In the genomic region with DNA sequence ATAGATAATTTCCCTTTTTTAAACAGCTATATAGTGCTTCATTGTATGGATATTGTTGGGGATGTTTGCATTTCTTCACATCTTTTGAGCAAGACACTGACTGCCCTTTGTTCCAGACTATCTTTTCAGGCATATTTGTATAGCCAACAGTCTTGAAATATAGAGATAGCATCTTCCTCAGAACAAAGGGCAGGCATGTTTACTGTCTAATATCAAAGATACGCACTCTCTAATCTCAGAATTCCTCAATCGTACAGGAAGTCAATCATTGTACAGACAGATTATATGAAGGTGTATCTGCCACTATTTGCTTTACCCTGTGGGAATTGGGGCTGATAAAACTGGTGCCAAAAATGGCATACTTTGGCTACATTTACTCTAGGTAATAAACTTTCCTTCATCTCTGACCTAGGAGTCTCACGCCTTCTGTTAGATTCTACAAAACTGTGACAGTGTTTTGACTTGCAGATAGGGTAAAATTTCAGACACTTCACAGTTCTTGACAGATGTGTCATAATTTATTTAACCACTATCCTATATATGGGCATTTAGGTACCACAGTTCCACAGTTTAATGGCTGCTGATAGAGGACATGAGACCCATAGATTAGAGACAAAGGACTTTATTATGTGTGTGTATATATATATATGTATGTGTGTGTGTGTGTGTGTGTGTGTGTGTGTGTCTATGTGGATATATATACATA, we compare ENCODE assay signal across 32 cellular contexts.
"Had no signal": no experiment of that assay in that cellular context is flagged by ENCODE, and none has a peak within 500 bp of the region (broad histone marks: within the 10 kb centered on the region; RNA-seq: fewer than 3 reads in every experiment).

No MANE protein-coding gene starts in this region.

- H3K36me3 Mint-ChIP-seq: naive thymus-derived CD8-positive, alpha-beta T cell; natural killer cell treated with Interleukin-12 subunit alpha and Interleukin-12 subunit beta and Interleukin-15 and Interleukin-18, amount 100 ng/mL, for 72 hours; neural progenitor cell; stimulated activated memory B cell treated with anti-CD40 and anti-IgM and Interleukin-4, amounts not matched to agents 10 μg/mL and 1 μg/mL and 100 μg/mL, for 72 hours; type B pancreatic cell had no signal

- H3K4me1 ChIP-seq: neural progenitor cell, parathyroid adenoma, psoas muscle, spleen, suprapubic skin, testis, tibial artery, transverse colon, upper lobe of right lung, uterus had no signal

- H3K9ac ChIP-seq: neural progenitor cell, parathyroid adenoma had no signal

- DNase-seq: naive thymus-derived CD8-positive, alpha-beta T cell; nephron progenitor cell; occipital lobe; ovary; posterior cingulate gyrus; psoas muscle; right cardiac atrium; spleen; stimulated activated CD4-positive, alpha-beta T cell treated with anti-CD3 and anti-CD28 coated beads, Interleukin-12 subunit alpha, Interleukin-12 subunit beta, amount 100 ng/mL, for 4 hours; stimulated activated CD4-positive, alpha-beta T cell treated with anti-CD3 and anti-CD28 coated beads, Interleukin-1b, Interleukin-23, amount 100 ng/mL, for 48 hours; stimulated activated CD4-positive, alpha-beta T cell treated with anti-CD3 and anti-CD28 coated beads, Interleukin-4, amount 100 ng/mL, for 1 hour; stimulated activated CD4-positive, alpha-beta T cell treated with anti-CD3 and anti-CD28 coated beads, Interleukin-4, amount 100 ng/mL, for 4 hours; stimulated activated CD8-positive, alpha-beta memory T cell treated with anti-CD3 and anti-CD28 coated beads, Interleukin-4, amount 100 ng/mL, for 48 hours; stimulated activated naive CD4-positive, alpha-beta T cell; stimulated activated naive CD8-positive, alpha-beta T cell treated with anti-CD3 and anti-CD28 coated beads, Interleukin-15, amount 100 ng/mL, for 72 hours; stimulated activated naive CD8-positive, alpha-beta T cell treated with anti-CD3 and anti-CD28 coated beads, Interleukin-15, Interleukin-2, amounts not matched to agents 100 U/mL and 50 U/mL, for 24 hours; substantia nigra; testis; tibial artery; transverse colon; upper lobe of right lung; uterus had no signal

- H3K9me3 Mint-ChIP-seq: nephron progenitor cell; neural progenitor cell; stimulated activated memory B cell treated with anti-CD40 and anti-IgM and Interleukin-4, amounts not matched to agents 10 μg/mL and 1 μg/mL and 100 μg/mL, for 72 hours; stimulated activated naive CD8-positive, alpha-beta T cell treated with anti-CD3 and anti-CD28 coated beads, Interleukin-15, amount 100 ng/mL, for 72 hours; type B pancreatic cell had no signal

- H3K27ac Mint-ChIP-seq: naive thymus-derived CD8-positive, alpha-beta T cell; natural killer cell treated with Interleukin-12 subunit alpha and Interleukin-12 subunit beta and Interleukin-15 and Interleukin-18, amount 100 ng/mL, for 72 hours; nephron progenitor cell; neural progenitor cell; progenitor cell of endocrine pancreas; stimulated activated memory B cell treated with anti-CD40 and anti-IgM and Interleukin-4, amounts not matched to agents 10 μg/mL and 1 μg/mL and 100 μg/mL, for 72 hours; stimulated activated naive CD8-positive, alpha-beta T cell treated with anti-CD3 and anti-CD28 coated beads, Interleukin-15, amount 100 ng/mL, for 72 hours; type B pancreatic cell had no signal

- H3K27ac ChIP-seq: neural progenitor cell, ovary, parathyroid adenoma, psoas muscle, skin epidermis, spleen, suprapubic skin, testis, tibial artery, transverse colon, upper lobe of right lung, uterus had no signal

- H3K4me2 ChIP-seq: neural progenitor cell, smooth muscle cell had no signal

- H3K4me3 ChIP-seq: neural progenitor cell, ovary, psoas muscle, skin epidermis, smooth muscle cell, spleen, suprapubic skin, testis, tibial artery, transverse colon, upper lobe of right lung, uterus had no signal

- H3K79me2 ChIP-seq: parathyroid adenoma had no signal

- H3K9me3 ChIP-seq: ovary, psoas muscle, suprapubic skin, testis, tibial artery, transverse colon, upper lobe of right lung, uterus had no signal

- H2AFZ ChIP-seq: neural progenitor cell, parathyroid adenoma had no signal

- H3K27me3 ChIP-seq: neural progenitor cell, ovary, spleen, suprapubic skin, testis, tibial artery, transverse colon, upper lobe of right lung, uterus had no signal

- H3K4me1 Mint-ChIP-seq: naive thymus-derived CD8-positive, alpha-beta T cell; nephron progenitor cell; neural progenitor cell; stimulated activated memory B cell treated with anti-CD40 and anti-IgM and Interleukin-4, amounts not matched to agents 10 μg/mL and 1 μg/mL and 100 μg/mL, for 72 hours; stimulated activated naive CD8-positive, alpha-beta T cell treated with anti-CD3 and anti-CD28 coated beads, Interleukin-15, amount 100 ng/mL, for 72 hours had no signal

- H3K27me3 Mint-ChIP-seq: natural killer cell treated with Interleukin-12 subunit alpha and Interleukin-12 subunit beta and Interleukin-15 and Interleukin-18, amount 100 ng/mL, for 72 hours; progenitor cell of endocrine pancreas; stimulated activated memory B cell treated with anti-CD40 and anti-IgM and Interleukin-4, amounts not matched to agents 10 μg/mL and 1 μg/mL and 100 μg/mL, for 72 hours; stimulated activated naive CD8-positive, alpha-beta T cell treated with anti-CD3 and anti-CD28 coated beads, Interleukin-15, amount 100 ng/mL, for 72 hours had no signal

- H3K36me3 ChIP-seq: neural progenitor cell, ovary, spleen, suprapubic skin, tibial artery, transverse colon, upper lobe of right lung, uterus had no signal

- H3K4me3 Mint-ChIP-seq: naive thymus-derived CD8-positive, alpha-beta T cell; natural killer cell treated with Interleukin-12 subunit alpha and Interleukin-12 subunit beta and Interleukin-15 and Interleukin-18, amount 100 ng/mL, for 72 hours; nephron progenitor cell; neural progenitor cell; stimulated activated memory B cell treated with anti-CD40 and anti-IgM and Interleukin-4, amounts not matched to agents 10 μg/mL and 1 μg/mL and 100 μg/mL, for 72 hours; stimulated activated naive CD8-positive, alpha-beta T cell treated with anti-CD3 and anti-CD28 coated beads, Interleukin-15, amount 100 ng/mL, for 72 hours; type B pancreatic cell had no signal

- ATAC-seq: naive thymus-derived CD8-positive, alpha-beta T cell; natural killer cell treated with Interleukin-12 subunit alpha and Interleukin-12 subunit beta and Interleukin-15 and Interleukin-18, amount 100 ng/mL, for 72 hours; psoas muscle; right cardiac atrium; sciatic nerve; stimulated activated memory B cell treated with anti-CD40 and anti-IgM and Interleukin-4, amounts not matched to agents 10 μg/mL and 1 μg/mL and 100 μg/mL, for 72 hours; stimulated activated naive CD8-positive, alpha-beta T cell treated with anti-CD3 and anti-CD28 coated beads, Interleukin-15, amount 100 ng/mL, for 72 hours; stimulated activated naive CD8-positive, alpha-beta T cell treated with anti-CD3 and anti-CD28 coated beads, Interleukin-15, Interleukin-2, amounts not matched to agents 100 U/mL and 50 U/mL, for 24 hours; upper lobe of right lung had no signal
